In the genomic region with DNA sequence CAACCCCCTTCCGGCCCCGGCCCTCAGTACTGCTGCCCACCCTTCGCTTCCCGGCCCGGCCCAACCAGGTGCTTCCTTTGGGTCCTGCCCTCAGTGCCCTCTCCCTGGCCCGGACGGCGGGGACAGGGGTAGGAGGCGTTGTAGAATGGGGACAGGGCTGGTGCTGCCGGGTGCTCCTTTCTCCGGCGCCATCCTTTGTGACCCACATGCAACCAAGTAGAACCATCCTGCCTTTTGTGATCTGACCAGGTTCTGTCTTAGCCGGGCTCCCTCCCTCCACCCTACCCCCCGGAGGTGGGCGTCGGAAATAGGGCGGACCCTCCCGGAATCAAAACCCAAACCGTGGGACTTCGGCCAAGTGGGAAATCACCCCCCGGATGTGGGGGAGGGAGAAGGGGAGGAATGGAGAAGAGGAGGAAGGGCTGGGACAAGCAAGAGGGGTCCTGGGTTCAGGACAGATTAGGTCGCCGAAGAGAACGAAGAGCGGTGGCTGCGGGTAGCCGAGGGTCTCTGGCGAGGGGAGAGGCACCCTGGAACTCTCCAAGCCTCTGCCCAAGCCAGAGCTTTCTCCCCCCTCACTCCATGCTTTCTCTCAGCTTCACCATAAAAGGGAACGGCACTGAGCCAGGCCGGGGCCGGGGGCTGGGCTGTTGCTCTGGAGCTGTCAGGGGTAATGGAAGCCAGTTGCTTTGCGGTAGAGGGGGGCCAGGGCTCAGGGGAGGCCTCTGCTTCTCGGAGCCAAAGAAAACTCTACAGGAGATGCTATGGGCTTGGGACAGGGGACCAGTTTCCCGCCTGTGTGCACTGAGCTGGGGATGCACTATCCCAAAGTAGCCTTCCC, we compare ENCODE assay signal across 8 cellular contexts. TPM values are rescaled to one million over a fixed set of nuclear protein-coding genes. Genes with fewer than 3 reads are reported as not detected.
DNase-seq lines count a peak whose midpoint lies in the region; ATAC-seq, FAIRE-seq and TF ChIP-seq lines count a peak whose summit lies in the region.

No MANE protein-coding gene starts in this region.

- peak overlapping the region; percentile 55 for H3K27ac ChIP-seq in OCI-LY3 (ENCODE audit: low read length)

- H3K36me3 ChIP-seq in OCI-LY3 (replicated peaks; ENCODE audit: low read depth, low read length) (peaks cover 31% of the 10 kb centered on the region), bronchial epithelial cell (ENCODE audit: control insufficient read depth, insufficient read depth, low read length) (peaks cover 12% of the 10 kb centered on the region)

- BruUV-seq in Calu3 (replicated peaks; lab: Mats Ljungman, UMichigan): no TSS peak

- H3K27me3 ChIP-seq in OCI-LY3 (ENCODE audit: low read depth, low read length) (peaks cover 8% of the 10 kb centered on the region), bronchial epithelial cell (ENCODE audit: control insufficient read depth, insufficient read depth, low read length) (no peaks in the 10 kb centered on the region)

- no peak for DNase-seq in Calu3
- DNase-seq in bronchial epithelial cell (ENCODE audit: low read depth): no peak
- no peak for DNase-seq in left lobe of liver (ENCODE audit: low spot score)
- peak; percentile 28 to 29 for DNase-seq in stimulated activated CD8-positive, alpha-beta memory T cell treated with anti-CD3 and anti-CD28 coated beads, Interleukin-2, amount 100 ng/mL, for 48 hours (ENCODE audit: low read depth in 2 of 2)
- DNase-seq in NCI-H1930 (lab: John Stamatoyannopoulos, UW): no peak
- DNase-seq in SIG-M5 treated with dmso at 0.1 percent for 504 hours (lab: John Stamatoyannopoulos, UW; ENCODE audit: unreplicated experiment): no peak

- H3K4me1 Mint-ChIP-seq in Calu3 (ENCODE audit: low read depth, unreplicated experiment): peaks cover 20% of the 10 kb centered on the region

- no peak for FAIRE-seq in bronchial epithelial cell (lab: Jason Lieb, UNC)

- no peak for TF ChIP-seq CTCF in Calu3 (IDR thresholded peaks at IDR 0.05; ENCODE audit: unreplicated experiment)
- no peak for TF ChIP-seq CTCF in OCI-LY3 (IDR thresholded peaks at IDR 0.05; ENCODE audit: low read depth, low read length)
- TF ChIP-seq CTCF in bronchial epithelial cell (IDR thresholded peaks at IDR 0.05; ENCODE audit: insufficient read depth, low read length, severe bottlenecking): no peak

- ATAC-seq in GM21576 (IDR thresholded peaks at IDR 0.05; ENCODE audit: unreplicated experiment) (peak; percentile 5), left lobe of liver (peak; percentile 39)

- peak overlapping the region; percentile 89 for H3K9ac ChIP-seq in OCI-LY3 (ENCODE audit: low read length)

- H4K20me1 ChIP-seq in OCI-LY3 (ENCODE audit: insufficient read depth, low read length): no peaks in the 10 kb centered on the region

- H3K4me2 ChIP-seq in OCI-LY3 (ENCODE audit: low read length): peak overlapping the region; percentile 94

- peaks cover 18% of the 10 kb centered on the region for H3K4me1 ChIP-seq in OCI-LY3 (ENCODE audit: low read length)

- intact Hi-C loops in Calu3 (cut with micrococcal nuclease; ENCODE audit: unreplicated experiment): no loop called here

- H3K36me3 Mint-ChIP-seq in Calu3 (ENCODE audit: insufficient read depth, unreplicated experiment): peaks cover 40% of the 10 kb centered on the region

- H3K9me3 Mint-ChIP-seq in Calu3 (ENCODE audit: low read depth, unreplicated experiment): no peaks in the 10 kb centered on the region

- H3K27ac Mint-ChIP-seq in Calu3 (ENCODE audit: unreplicated experiment): no peak overlapping the region

- CTCF ChIA-PET in Calu3 (lab: Charles Lee): interaction anchor here (0.8 to 1.5 kb wide), 5 partner anchors 9 to 226 kb away, joined by 3 to 7 read pairs (median 4); a partner anchor contains a TSS

- H3K9me3 ChIP-seq in OCI-LY3 (ENCODE audit: insufficient read depth, low read length): no peaks in the 10 kb centered on the region

- peak overlapping the region; percentile 85 for H3K4me3 Mint-ChIP-seq in Calu3 (ENCODE audit: low read depth, unreplicated experiment)

- peaks cover 31% of the 10 kb centered on the region for H3K79me2 ChIP-seq in OCI-LY3 (ENCODE audit: low read length)

- peak overlapping the region; percentile 84 for H2AFZ ChIP-seq in OCI-LY3 (ENCODE audit: low read depth, low read length)

- H3K27me3 Mint-ChIP-seq in Calu3 (ENCODE audit: unreplicated experiment): peaks cover 40% of the 10 kb centered on the region

- H3K4me3 ChIP-seq in OCI-LY3 (ENCODE audit: low read length) (peak overlapping the region; percentile 98), bronchial epithelial cell (ENCODE audit: low read depth, low read length) (peak overlapping the region; percentile 93)

RNA-seq across cellular contexts. Expression of a gene that starts 0.8 kb away (rescaled TPM):
- total RNA-seq in Calu3 (2022) (163 and 172 TPM in 2 replicates), bronchial epithelial cell (226 and 277 TPM in 2 replicates), left lobe of liver (141 TPM)

RNA-seq across cellular contexts. Expression of a gene that starts 6.2 kb away (rescaled TPM):
- total RNA-seq in Calu3 (2022): 0.12 and 0.19 TPM in 2 replicates
- total RNA-seq in bronchial epithelial cell: under 0.01 and 1.6 TPM in 2 replicates
- total RNA-seq in left lobe of liver: 16.0 TPM

RNA-seq across cellular contexts. Expression of a gene that starts 14.4 kb away (rescaled TPM):
- total RNA-seq in Calu3 (2022) (2.0 and 4.2 TPM in 2 replicates), bronchial epithelial cell (0.53 and 0.77 TPM in 2 replicates), left lobe of liver (267 TPM)

RNA-seq across cellular contexts. Expression of a gene that starts 20.7 kb away (rescaled TPM):
- 20.2 and 25.2 TPM in 2 replicates for total RNA-seq in Calu3 (2022)
- total RNA-seq in bronchial epithelial cell: 9.2 and 16.5 TPM in 2 replicates
- total RNA-seq in left lobe of liver: 7.6 TPM

RNA-seq across cellular contexts. Expression of a gene that starts 39.4 kb away (rescaled TPM):
- 75.9 and 79.6 TPM in 2 replicates for total RNA-seq in Calu3 (2022)
- 15.8 and 17.3 TPM in 2 replicates for total RNA-seq in bronchial epithelial cell
- 53.7 TPM for total RNA-seq in left lobe of liver

Comparison
In these comparisons a context has a peak if more than half of its experiments do, and no peak if none do; other contexts are left out.
1. DNase-seq: peak in stimulated activated CD8-positive, alpha-beta memory T cell treated with anti-CD3 and anti-CD28 coated beads, Interleukin-2, amount 100 ng/mL, for 48 hours (2 of 2); none in Calu3 (single experiment), bronchial epithelial cell (single experiment), left lobe of liver (single experiment), NCI-H1930 (0 of 2) and SIG-M5 treated with dmso at 0.1 percent for 504 hours (single experiment).
2. RNA of a gene that starts 14.4 kb away (total RNA-seq): 267 TPM in left lobe of liver (single experiment); 2.0 to 4.2 TPM in Calu3 and 0.53 to 0.77 TPM in bronchial epithelial cell; every median in the first group is over 10 times any median in the second.